Comparison of ENCODE assay signal across 14 cellular contexts in genomic region chr11:101430236-101430635, GRCh38.
"Had no signal": no experiment of that assay in that cellular context is flagged by ENCODE, and none has a peak within 500 bp of the region (broad histone marks: within the 10 kb centered on the region; RNA-seq: fewer than 3 reads in every experiment).

No MANE protein-coding gene starts in this region.

- H3K36me3 ChIP-seq: pancreas, thyroid gland had no signal

- H3K4me3 ChIP-seq: body of pancreas, pancreas, SK-N-MC, skin epidermis, thyroid gland had no signal

- H3K27ac ChIP-seq: body of pancreas, pancreas, SK-N-MC, skin epidermis, thyroid gland had no signal

- H3K4me1 ChIP-seq: body of pancreas, pancreas had no signal

- H3K36me3 Mint-ChIP-seq: activated naive CD4-positive, alpha-beta T cell treated with anti-CD3 and anti-CD28 coated beads, Interleukin-2, amount 10 ng/mL, durations not matched to agents 7 days and 5 days had no signal

- H3K27ac Mint-ChIP-seq: activated naive CD4-positive, alpha-beta T cell treated with anti-CD3 and anti-CD28 coated beads, Interleukin-2, amount 10 ng/mL, durations not matched to agents 7 days and 5 days; activated T-helper 2 cell treated with anti-CD3 and anti-CD28 coated beads, Interferon-gamma antibody, Interleukin-2, Interleukin-4, amounts not matched to agents 10 μg/mL and 5 μg/mL and 100 μg/mL, durations not matched to agents 14 hours and 24 hours and 36 hours; T-helper 1 cell treated with Interleukin-12 subunit alpha and Interleukin-12 subunit beta and Interleukin-4 antibody, amounts not matched to agents 30 μg/mL and 1 μg/mL, for 36 hours had no signal

- DNase-seq: activated CD4-positive, alpha-beta T cell treated with anti-CD3 and anti-CD28 coated beads, Interleukin-2, amount 50 U/mL, for 1 hour; activated CD4-positive, CD25-positive, alpha-beta regulatory T cell; activated naive CD4-positive, alpha-beta T cell treated with anti-CD3 and anti-CD28 coated beads, Interleukin-2, amount 10 ng/mL, durations not matched to agents 7 days and 5 days; body of pancreas; central memory CD4-positive, alpha-beta T cell; cortex of kidney; effector CD8-positive, alpha-beta T cell; hippocampal formation; pancreas; thyroid gland had no signal

- H3K27me3 ChIP-seq: body of pancreas, pancreas, thyroid gland had no signal

- H3K27me3 Mint-ChIP-seq: activated naive CD4-positive, alpha-beta T cell treated with anti-CD3 and anti-CD28 coated beads, Interleukin-2, amount 10 ng/mL, durations not matched to agents 7 days and 5 days had no signal

- H3K4me3 Mint-ChIP-seq: activated naive CD4-positive, alpha-beta T cell treated with anti-CD3 and anti-CD28 coated beads, Interleukin-2, amount 10 ng/mL, durations not matched to agents 7 days and 5 days; T-helper 1 cell treated with Interleukin-12 subunit alpha and Interleukin-12 subunit beta and Interleukin-4 antibody, amounts not matched to agents 30 μg/mL and 1 μg/mL, for 36 hours had no signal

- H3K9me3 ChIP-seq: body of pancreas, pancreas, thyroid gland had no signal

- ATAC-seq: body of pancreas had no signal
